ENCODE assay signal across 8 cellular contexts in genomic region chr10:70233109-70233938, GRCh38. TPM values are rescaled to one million over a fixed set of nuclear protein-coding genes. Genes with fewer than 3 reads are reported as not detected.
A peak's percentile ranks its signal among the peaks of the same experiment; 100 is the strongest.
DNase-seq lines count a peak whose midpoint lies in the region; ATAC-seq and TF ChIP-seq lines count a peak whose summit lies in the region.

TSS of gene PPA1 (minus strand) at chr10:70233429. CDS start at chr10:70233327, 102 bp downstream.

- POLR2A ChIA-PET in AG04449 (lab: Yijun Ruan, JAX): interaction anchor here (0.7 to 2.1 kb wide), 7 partner anchors 11 to 171 kb away, joined by 3 to 6 read pairs (median 3); partner anchors contain the start of gene EIF4EBP2

- H3F3A ChIP-seq in smooth muscle cell (ENCODE audit: low read depth): peaks cover 10% of the 10 kb centered on the region

- H3K79me2 ChIP-seq in mammary epithelial cell (ENCODE audit: insufficient read depth, low read length) (peaks cover 48% of the 10 kb centered on the region), smooth muscle cell (ENCODE audit: low read depth) (peaks cover 20% of the 10 kb centered on the region)

- in situ Hi-C loops in mammary epithelial cell (cut with MboI; ENCODE audit: low sequenced_read_pairs in 2 of 2): no loop called here

- H3K27ac ChIP-seq in WERI-Rb-1 (peak within 1 kb of the TSS; percentile 93), mammary epithelial cell (ENCODE audit: insufficient read depth, low read depth, low read length) (peak within 1 kb of the TSS; percentile 84), smooth muscle cell (ENCODE audit: low read depth) (peak within 1 kb of the TSS; percentile 48)

- intact Hi-C loops in mammary epithelial cell (cut with micrococcal nuclease): loop anchor here (1.0 to 2.0 kb wide), 3 partner anchors 12 to 57 kb away; no protein-coding TSS in a partner anchor

- WGBS in mammary epithelial cell (ENCODE audit: low coverage, missing lambda C conversion rate): 4% methylated on average over 9 of the region's 74 CpGs
- under 1% methylated on average over 51 of the region's 74 CpGs for WGBS in smooth muscle cell (ENCODE audit: low lambda C conversion rate)

- H3K36me3 ChIP-seq in WERI-Rb-1: peaks cover 34% of the 10 kb centered on the region
- peaks cover 10% of the 10 kb centered on the region for H3K36me3 ChIP-seq in mammary epithelial cell (ENCODE audit: insufficient read depth, low read length)
- H3K36me3 ChIP-seq in smooth muscle cell (ENCODE audit: low read depth): no peaks in the 10 kb centered on the region

- H3K27me3 ChIP-seq in WERI-Rb-1 (ENCODE audit: insufficient read depth, low read depth, severe bottlenecking): no peaks in the 10 kb centered on the region
- no peaks in the 10 kb centered on the region for H3K27me3 ChIP-seq in mammary epithelial cell (ENCODE audit: insufficient read depth, low read length)
- no peaks in the 10 kb centered on the region for H3K27me3 ChIP-seq in smooth muscle cell (ENCODE audit: low read depth)

- no TSS peak for BruUV-seq in mammary epithelial cell (replicated peaks; lab: Mats Ljungman, UMichigan)

- CTCF ChIA-PET in AG04449 (lab: Yijun Ruan, JAX): interaction anchor here (1.2 to 3.0 kb wide), 7 partner anchors 11 to 143 kb away, joined by 3 to 43 read pairs (median 5); no protein-coding TSS in a partner anchor
- CTCF ChIA-PET in mammary epithelial cell (lab: Charles Lee; ENCODE audit: low non-redundant PET): interaction anchor here (0.5 kb wide), 1 partner anchor 34 kb away, joined by 4 read pairs; no protein-coding TSS in a partner anchor

- ATAC-seq in GM18870 (IDR thresholded peaks at IDR 0.05; ENCODE audit: unreplicated experiment) (peak; percentile 61), HG03135 (IDR thresholded peaks at IDR 0.05; ENCODE audit: unreplicated experiment) (peak; percentile 78)

- H3K4me3 ChIP-seq in AG04449 (ENCODE audit: low read depth, low read length) (peak within 1 kb of the TSS; percentile 81), WERI-Rb-1 (ENCODE audit: low read depth, low read length) (peak within 1 kb of the TSS; percentile 99), mammary epithelial cell (replicated peaks in 1 of 3; ENCODE audit: insufficient read depth in 1 of 3, low read depth in 2 of 3, low read length in 3 of 3) (peak within 1 kb of the TSS; percentile 64 to 94 (median 77)), smooth muscle cell (peak within 1 kb of the TSS; percentile 76)

- DNase-seq in AG04449 (ENCODE audit: low read depth, low spot score): peak; percentile 47
- DNase-seq in NCI-H2196 treated with DMSO at 0.1 percent for 48 hours (lab: John Stamatoyannopoulos, UW; ENCODE audit: unreplicated experiment): peak; percentile 70
- DNase-seq in WERI-Rb-1: peak; percentile 98
- DNase-seq in mammary epithelial cell: peak; percentile 95
- DNase-seq in iPS-NIHi11 (ENCODE audit: low spot score): peak; percentile 100
- DNase-seq in smooth muscle cell (lab: John Stamatoyannopoulos, UW; ENCODE audit: unreplicated experiment): peak; percentile 97

- H2AFZ ChIP-seq in mammary epithelial cell (ENCODE audit: low read depth, low read length): peak within 1 kb of the TSS; percentile 93
- H2AFZ ChIP-seq in smooth muscle cell (ENCODE audit: low read depth): peak within 1 kb of the TSS; percentile 87

- H4K20me1 ChIP-seq in mammary epithelial cell (ENCODE audit: insufficient read depth, low read length) (no peaks in the 10 kb centered on the region), smooth muscle cell (ENCODE audit: low read depth) (peaks cover 20% of the 10 kb centered on the region)

- H3K9me3 ChIP-seq in WERI-Rb-1 (ENCODE audit: severe bottlenecking): no peaks in the 10 kb centered on the region
- H3K9me3 ChIP-seq in mammary epithelial cell (replicated peaks; ENCODE audit: insufficient read depth, low read length): no peaks in the 10 kb centered on the region
- H3K9me3 ChIP-seq in smooth muscle cell (replicated peaks; ENCODE audit: low read depth): no peaks in the 10 kb centered on the region

- dilution Hi-C loops in mammary epithelial cell (cut with HindIII; ENCODE audit: low sequenced_read_pairs): loop anchor here (5.0 kb wide), 1 partner anchor 41 kb away; no protein-coding TSS in a partner anchor

- H3K4me2 ChIP-seq in mammary epithelial cell (ENCODE audit: insufficient read depth, low read depth, low read length) (peak within 1 kb of the TSS; percentile 99), smooth muscle cell (peak within 1 kb of the TSS; percentile 98)

- peak within 1 kb of the TSS; percentile 94 for H3K9ac ChIP-seq in mammary epithelial cell (ENCODE audit: insufficient read depth, low read length)
- H3K9ac ChIP-seq in smooth muscle cell (ENCODE audit: low read depth): peak within 1 kb of the TSS; percentile 73

- TF ChIP-seq CTCF in AG04449 (IDR thresholded peaks at IDR 0.05; ENCODE audit: insufficient read depth, low read length, missing control alignments) (peak; percentile 21), WERI-Rb-1 (IDR thresholded peaks at IDR 0.05; ENCODE audit: low read depth, low read length) (0 out of 2 replicates have a peak, but pooled peaks have one; percentile 19), mammary epithelial cell (conservative IDR thresholded peaks at IDR 0.05 in 1 of 2, IDR thresholded peaks at IDR 0.05 in 1 of 2; ENCODE audit: extremely low read depth in 1 of 2, insufficient read depth in 1 of 2, low read depth in 1 of 2, low read length in 2 of 2) (peak; percentile 21 to 31), smooth muscle cell (IDR thresholded peaks at IDR 0.05; ENCODE audit: borderline replicate concordance, insufficient read depth, poor library complexity, severe bottlenecking) (no peak)

- H3K4me1 ChIP-seq in mammary epithelial cell (ENCODE audit: insufficient read depth, low read length) (peaks cover 14% of the 10 kb centered on the region), smooth muscle cell (ENCODE audit: low read depth) (peaks cover 27% of the 10 kb centered on the region)

RNA-seq across cellular contexts. Expression of gene PPA1, which starts in this region (rescaled TPM):
- total RNA-seq in mammary epithelial cell (100 to 1,000 TPM; 170 to 218 TPM), smooth muscle cell (55.6 and 58.4 TPM in 2 replicates)
- polyA plus RNA-seq in mammary epithelial cell (181 TPM), smooth muscle cell (38.1 and 46.9 TPM in 2 replicates)
- 51.6 TPM for polyA minus RNA-seq in mammary epithelial cell

Comparison
In these comparisons a context has a peak if more than half of its experiments do, and no peak if none do; other contexts are left out.
1. Peak in every context shown above with its lines: DNase-seq, ATAC-seq, H3K4me3 ChIP-seq and H3K27ac ChIP-seq.
2. DNase-seq: peak in every context shown above with its lines; median percentile 100 in iPS-NIHi11; 98 in WERI-Rb-1; 97 in smooth muscle cell; 95 in mammary epithelial cell; 70 in NCI-H2196 treated with DMSO at 0.1 percent for 48 hours; 47 in AG04449.